22 cellular contexts compared by ENCODE assay signal in genomic region chr9:20253635-20254034, GRCh38.
DNase-seq lines count a peak whose midpoint lies in the region; ATAC-seq and TF ChIP-seq lines count a peak whose summit lies in the region.
"Had no signal": no experiment of that assay in that cellular context is flagged by ENCODE, and none has a peak within 500 bp of the region (broad histone marks: within the 10 kb centered on the region; RNA-seq: fewer than 3 reads in every experiment).

No MANE protein-coding gene starts in this region.

- H3K9me3 Mint-ChIP-seq in stimulated activated memory B cell treated with anti-CD40 and anti-IgM and Interleukin-4, amounts not matched to agents 10 μg/mL and 1 μg/mL and 100 μg/mL, for 72 hours: no peaks in the 10 kb centered on the region

- no peaks in the 10 kb centered on the region for H3K27me3 Mint-ChIP-seq in stimulated activated memory B cell treated with anti-CD40 and anti-IgM and Interleukin-4, amounts not matched to agents 10 μg/mL and 1 μg/mL and 100 μg/mL, for 72 hours
- H3K27me3 Mint-ChIP-seq: CD4-positive, alpha-beta memory T cell had no signal

- no peaks in the 10 kb centered on the region for H3K4me1 Mint-ChIP-seq in stimulated activated memory B cell treated with anti-CD40 and anti-IgM and Interleukin-4, amounts not matched to agents 10 μg/mL and 1 μg/mL and 100 μg/mL, for 72 hours

- H3K36me3 Mint-ChIP-seq in stimulated activated memory B cell treated with anti-CD40 and anti-IgM and Interleukin-4, amounts not matched to agents 10 μg/mL and 1 μg/mL and 100 μg/mL, for 72 hours: no peaks in the 10 kb centered on the region

- H3K4me3 Mint-ChIP-seq in stimulated activated memory B cell treated with anti-CD40 and anti-IgM and Interleukin-4, amounts not matched to agents 10 μg/mL and 1 μg/mL and 100 μg/mL, for 72 hours: no peak overlapping the region
- H3K4me3 Mint-ChIP-seq: CD4-positive, alpha-beta memory T cell had no signal

- no peak for TF ChIP-seq CTCF in fibroblast of mammary gland (conservative IDR thresholded peaks at IDR 0.05; ENCODE audit: control insufficient read depth, insufficient read depth, low read depth, low read length)

- peak; percentile 36 for DNase-seq in NCI-H82 (lab: John Stamatoyannopoulos, UW)
- DNase-seq in NCI-H82 treated with DMSO at 0.1 percent for 48 hours (lab: John Stamatoyannopoulos, UW; ENCODE audit: unreplicated experiment): no peak
- DNase-seq in HT1080 (ENCODE audit: low read depth): peak; percentile 61
- peak; percentile 7 for DNase-seq in fibroblast of mammary gland (ENCODE audit: low read depth)
- DNase-seq in NCI-H510A (lab: John Stamatoyannopoulos, UW): no peak
- DNase-seq in NCI-H69 (lab: John Stamatoyannopoulos, UW): no peak
- DNase-seq: ACHN; CD4-positive, alpha-beta memory T cell; DND-41; GDM1; KBM-7; NCI-H1105 treated with DMSO at 0.1 percent for 48 hours; NCI-H2081; NCI-H2171; NCI-H526; PC-9; SHP77 treated with DMSO at 0.1 percent for 48 hours; SW 1271 had no signal

- peak; percentile 38 for ATAC-seq in stimulated activated memory B cell treated with anti-CD40 and anti-IgM and Interleukin-4, amounts not matched to agents 10 μg/mL and 1 μg/mL and 100 μg/mL, for 72 hours
- ATAC-seq in HG03159 (IDR thresholded peaks at IDR 0.05; ENCODE audit: unreplicated experiment): no peak

- no peak overlapping the region for H3K4me3 ChIP-seq in fibroblast of mammary gland (ENCODE audit: control insufficient read depth, low read depth, low read length)
- H3K4me3 ChIP-seq: BLaER1 treated with 17β-estradiol and CSF1 and Interleukin-3, amounts not matched to agents 10 nM and 100 nM; PC-9; SK-N-MC had no signal

- no peak overlapping the region for H3K27ac Mint-ChIP-seq in stimulated activated memory B cell treated with anti-CD40 and anti-IgM and Interleukin-4, amounts not matched to agents 10 μg/mL and 1 μg/mL and 100 μg/mL, for 72 hours
- H3K27ac Mint-ChIP-seq: CD4-positive, alpha-beta memory T cell had no signal

Comparison
In these comparisons a context has a peak if more than half of its experiments do, and no peak if none do; other contexts are left out.
1. DNase-seq: peak in NCI-H82 (single experiment), HT1080 (single experiment) and fibroblast of mammary gland (single experiment); none in NCI-H82 treated with DMSO at 0.1 percent for 48 hours (single experiment), NCI-H510A (single experiment) and NCI-H69 (single experiment).